In genomic region chr12:57309420-57309819, GRCh38 we compare ENCODE assay signal across 15 cellular contexts. TPM values are rescaled to one million over a fixed set of nuclear protein-coding genes. Genes with fewer than 3 reads are reported as not detected.
DNase-seq lines count a peak whose midpoint lies in the region; ATAC-seq, FAIRE-seq and TF ChIP-seq lines count a peak whose summit lies in the region.
"Had no signal": no experiment of that assay in that cellular context is flagged by ENCODE, and none has a peak within 500 bp of the region (broad histone marks: within the 10 kb centered on the region; RNA-seq: fewer than 3 reads in every experiment).

No MANE protein-coding gene starts in this region.

- H3K4me3 ChIP-seq in SK-N-SH (ENCODE audit: low read depth in 2 of 2, low read length in 1 of 2) = no peak overlapping the region
- no peak overlapping the region for H3K4me3 ChIP-seq in fibroblast of mammary gland (ENCODE audit: control insufficient read depth, low read depth, low read length)
- H3K4me3 ChIP-seq: adrenal gland, gastrocnemius medialis, skin epidermis had no signal

- H3K36me3 Mint-ChIP-seq in stimulated activated memory B cell treated with anti-CD40 and anti-IgM and Interleukin-4, amounts not matched to agents 10 μg/mL and 1 μg/mL and 100 μg/mL, for 72 hours = peaks cover 26% of the 10 kb centered on the region
- H3K36me3 Mint-ChIP-seq in activated CD4-positive, alpha-beta T cell treated with anti-CD3 and anti-CD28 coated beads, Interleukin-2, amount 10 ng/mL, durations not matched to agents 24 days and 14 days (ENCODE audit: low read depth) = peaks cover 16% of the 10 kb centered on the region

- H3K4me2 ChIP-seq in SK-N-SH = peak overlapping the region; percentile 43; the same call in 1 of the 2 replicates

- no peak for FAIRE-seq in RCC 7860 (lab: Jason Lieb, UNC)

- peaks cover 0 to 14% of the 10 kb centered on the region in 2 experiments; a peak in 1 of 4 replicates for H3K4me1 ChIP-seq in SK-N-SH (ENCODE audit: control insufficient read depth in 1 of 2, insufficient read depth in 2 of 2, low read depth in 1 of 2, low read length in 1 of 2)
- H3K4me1 ChIP-seq: adrenal gland had no signal

- peaks cover 16% of the 10 kb centered on the region for H3F3A ChIP-seq in SK-N-SH (replicated peaks; ENCODE audit: insufficient read depth)

- H3K27me3 ChIP-seq in SK-N-SH (ENCODE audit: insufficient read depth) = no peaks in the 10 kb centered on the region
- H3K27me3 ChIP-seq: adrenal gland, gastrocnemius medialis had no signal

- WGBS in SK-N-SH (ENCODE audit: low lambda C conversion rate) = 30% methylated on average over 2 of the region's 2 CpGs

- H3K36me3 ChIP-seq in SK-N-SH (replicated peaks in 1 of 2; ENCODE audit: control insufficient read depth in 1 of 2, insufficient read depth in 2 of 2, low read length in 1 of 2) = peaks cover 0 to 16% of the 10 kb centered on the region in 2 experiments
- H3K36me3 ChIP-seq: adrenal gland had no signal

- H3K9me3 ChIP-seq in SK-N-SH = no peaks in the 10 kb centered on the region
- H3K9me3 ChIP-seq: adrenal gland, gastrocnemius medialis had no signal

- no peaks in the 10 kb centered on the region for H3K9me2 ChIP-seq in SK-N-SH

- H3K27ac Mint-ChIP-seq in stimulated activated memory B cell treated with anti-CD40 and anti-IgM and Interleukin-4, amounts not matched to agents 10 μg/mL and 1 μg/mL and 100 μg/mL, for 72 hours = peak overlapping the region; percentile 22
- no peak overlapping the region for H3K27ac Mint-ChIP-seq in activated CD4-positive, alpha-beta T cell treated with anti-CD3 and anti-CD28 coated beads, Interleukin-2, amount 10 ng/mL, durations not matched to agents 24 days and 14 days
- H3K27ac Mint-ChIP-seq: activated CD4-positive, alpha-beta memory T cell treated with anti-CD3 and anti-CD28 coated beads, Interleukin-2, amount 10 ng/mL, durations not matched to agents 7 days and 5 days; T-cell had no signal

- H3K27me3 Mint-ChIP-seq in stimulated activated memory B cell treated with anti-CD40 and anti-IgM and Interleukin-4, amounts not matched to agents 10 μg/mL and 1 μg/mL and 100 μg/mL, for 72 hours = no peaks in the 10 kb centered on the region
- H3K27me3 Mint-ChIP-seq in activated CD4-positive, alpha-beta T cell treated with anti-CD3 and anti-CD28 coated beads, Interleukin-2, amount 10 ng/mL, durations not matched to agents 24 days and 14 days = no peaks in the 10 kb centered on the region
- H3K27me3 Mint-ChIP-seq: activated CD4-positive, alpha-beta memory T cell treated with anti-CD3 and anti-CD28 coated beads, Interleukin-2, amount 10 ng/mL, durations not matched to agents 7 days and 5 days; T-cell had no signal

- no peak for ATAC-seq in stimulated activated memory B cell treated with anti-CD40 and anti-IgM and Interleukin-4, amounts not matched to agents 10 μg/mL and 1 μg/mL and 100 μg/mL, for 72 hours
- ATAC-seq: gastrocnemius medialis, T-cell had no signal

- H3K9me3 Mint-ChIP-seq in stimulated activated memory B cell treated with anti-CD40 and anti-IgM and Interleukin-4, amounts not matched to agents 10 μg/mL and 1 μg/mL and 100 μg/mL, for 72 hours = no peaks in the 10 kb centered on the region
- H3K9me3 Mint-ChIP-seq in activated CD4-positive, alpha-beta T cell treated with anti-CD3 and anti-CD28 coated beads, Interleukin-2, amount 10 ng/mL, durations not matched to agents 24 days and 14 days = no peaks in the 10 kb centered on the region
- H3K9me3 Mint-ChIP-seq: activated CD4-positive, alpha-beta memory T cell treated with anti-CD3 and anti-CD28 coated beads, Interleukin-2, amount 10 ng/mL, durations not matched to agents 7 days and 5 days had no signal

- POLR2A ChIA-PET in SK-N-SH (lab: Yijun Ruan, JAX) = no interaction called here

- no peak for TF ChIP-seq EP300 in SK-N-SH (IDR thresholded peaks at IDR 0.05; ENCODE audit: borderline replicate concordance in 1 of 2, low read depth in 1 of 2, low read length in 1 of 2)

- no peaks in the 10 kb centered on the region for H4K20me1 ChIP-seq in SK-N-SH (ENCODE audit: insufficient read depth)

- no peak overlapping the region; the same call in 1 of the 2 replicates for H2AFZ ChIP-seq in SK-N-SH (ENCODE audit: low read depth)

- peak overlapping the region in 1 of 2 experiments; percentile 52; a peak in 3 of 4 replicates for H3K27ac ChIP-seq in SK-N-SH (ENCODE audit: low read depth in 2 of 2, low read length in 1 of 2)
- H3K27ac ChIP-seq: adrenal gland, gastrocnemius medialis had no signal

- H3K79me2 ChIP-seq in SK-N-SH (ENCODE audit: insufficient read depth) = no peaks in the 10 kb centered on the region

- no peak for TF ChIP-seq RAD21 in SK-N-SH (IDR thresholded peaks at IDR 0.05; ENCODE audit: low read length)

- H3K4me1 Mint-ChIP-seq in stimulated activated memory B cell treated with anti-CD40 and anti-IgM and Interleukin-4, amounts not matched to agents 10 μg/mL and 1 μg/mL and 100 μg/mL, for 72 hours = no peaks in the 10 kb centered on the region
- H3K4me1 Mint-ChIP-seq in activated CD4-positive, alpha-beta T cell treated with anti-CD3 and anti-CD28 coated beads, Interleukin-2, amount 10 ng/mL, durations not matched to agents 24 days and 14 days = peaks cover 6% of the 10 kb centered on the region
- H3K4me1 Mint-ChIP-seq: T-cell had no signal

- DNase-seq in HCEC 1CT (peak; percentile 86), SK-N-SH (no peak), fibroblast of mammary gland (ENCODE audit: low read depth) (peak; percentile 37), RCC 7860 (ENCODE audit: low spot score) (no peak), posterior cingulate gyrus (no peak)
- DNase-seq in activated CD4-positive, alpha-beta T cell treated with anti-CD3 and anti-CD28 coated beads, Interleukin-2, amount 10 ng/mL, durations not matched to agents 24 days and 14 days = no peak
- DNase-seq: activated CD4-positive, alpha-beta memory T cell treated with anti-CD3 and anti-CD28 coated beads, Interleukin-2, amount 10 ng/mL, durations not matched to agents 7 days and 5 days; adrenal gland; gastrocnemius medialis; mesendoderm; MV-4-11; NCI-H526; T-cell had no signal

- intact Hi-C loops in posterior cingulate gyrus (cut with DNase I) = no loop called here
- intact Hi-C loops in activated CD4-positive, alpha-beta T cell treated with anti-CD3 and anti-CD28 coated beads, Interleukin-2, amount 10 ng/mL, durations not matched to agents 24 days and 14 days (cut with micrococcal nuclease) = no loop called here

- peak overlapping the region; percentile 26; the same call in 1 of the 2 replicates for H3K9ac ChIP-seq in SK-N-SH

- H3K4me3 Mint-ChIP-seq in stimulated activated memory B cell treated with anti-CD40 and anti-IgM and Interleukin-4, amounts not matched to agents 10 μg/mL and 1 μg/mL and 100 μg/mL, for 72 hours = no peak overlapping the region
- H3K4me3 Mint-ChIP-seq in activated CD4-positive, alpha-beta T cell treated with anti-CD3 and anti-CD28 coated beads, Interleukin-2, amount 10 ng/mL, durations not matched to agents 24 days and 14 days = no peak overlapping the region
- H3K4me3 Mint-ChIP-seq: activated CD4-positive, alpha-beta memory T cell treated with anti-CD3 and anti-CD28 coated beads, Interleukin-2, amount 10 ng/mL, durations not matched to agents 7 days and 5 days; T-cell had no signal

- TF ChIP-seq CTCF in SK-N-SH (IDR thresholded peaks at IDR 0.05) = no peak
- no peak for TF ChIP-seq CTCF in fibroblast of mammary gland (conservative IDR thresholded peaks at IDR 0.05; ENCODE audit: control insufficient read depth, insufficient read depth, low read depth, low read length)

- CTCF ChIA-PET in SK-N-SH (lab: Yijun Ruan, JAX) = interaction anchor here (1.0 to 18.3 kb wide), 5 partner anchors 10 to 166 kb away, joined by 3 to 391 read pairs (median 4); partner anchors contain the start of genes GLI1 and INHBE

TF ChIP-seq in SK-N-SH, 30 proteins besides CTCF, POLR2A, EP300 and RAD21 (continues in another document):
- TF ChIP-seq FOXM1 (IDR thresholded peaks at IDR 0.05; ENCODE audit: low read depth) = no peak
- no peak for TF ChIP-seq TAF1 (IDR thresholded peaks at IDR 0.05; ENCODE audit: borderline replicate concordance, low read depth, low read length)
- TF ChIP-seq ELF1 (IDR thresholded peaks at IDR 0.05) = no peak
- TF ChIP-seq RXRA (IDR thresholded peaks at IDR 0.05; ENCODE audit: borderline replicate concordance, low read depth) = no peak
- no peak for TF ChIP-seq EZH2phosphoT487 (IDR thresholded peaks at IDR 0.05; ENCODE audit: borderline replicate concordance, low read depth)
- no peak for TF ChIP-seq NRF1 (IDR thresholded peaks at IDR 0.05; ENCODE audit: low read depth, low read length)
- no peak for TF ChIP-seq ZBTB33 (IDR thresholded peaks at IDR 0.05; ENCODE audit: borderline replicate concordance, low read depth)
- no peak for TF ChIP-seq POLR2AphosphoS5 (IDR thresholded peaks at IDR 0.05; ENCODE audit: low read depth, low read length)
- no peak for TF ChIP-seq MXI1 (IDR thresholded peaks at IDR 0.05; ENCODE audit: low read depth, low read length)
- no peak for TF ChIP-seq RCOR1 (IDR thresholded peaks at IDR 0.05; ENCODE audit: low read length)

RNA-seq across cellular contexts. Expression of gene STAC3, which starts 58.4 kb away (rescaled TPM):
- polyA plus RNA-seq in SK-N-SH (2012; rRNA removed) = 0.63 and 0.76 TPM in 2 replicates
- polyA plus RNA-seq in SK-N-SH (2012; cell fraction: cytosol; rRNA removed) = 0.38 and 0.51 TPM in 2 replicates
- 5.4 and 7.1 TPM in 2 replicates for polyA plus RNA-seq in SK-N-SH (2012; cell fraction: nucleus; rRNA removed)
- 4.9 and 5.5 TPM in 2 replicates for total RNA-seq in activated CD4-positive, alpha-beta T cell treated with anti-CD3 and anti-CD28 coated beads, Interleukin-2, amount 10 ng/mL, durations not matched to agents 24 days and 14 days

Comparison
In these comparisons a context has a peak if more than half of its experiments do, and no peak if none do; other contexts are left out.
1. DNase-seq: peak in HCEC 1CT (single experiment) and fibroblast of mammary gland (single experiment); none in SK-N-SH (single experiment), RCC 7860 (single experiment), posterior cingulate gyrus (0 of 10) and activated CD4-positive, alpha-beta T cell treated with anti-CD3 and anti-CD28 coated beads, Interleukin-2, amount 10 ng/mL, durations not matched to agents 24 days and 14 days (single experiment).